8 cellular contexts compared by ENCODE assay signal in genomic region chr12:64404470-64405446, GRCh38. TPM values are rescaled to one million over a fixed set of nuclear protein-coding genes. Genes with fewer than 3 reads are reported as not detected.
DNase-seq lines count a peak whose midpoint lies in the region; ATAC-seq and TF ChIP-seq lines count a peak whose summit lies in the region.

No MANE protein-coding gene starts in this region.

- peaks cover 39% of the 10 kb centered on the region for H3K79me2 ChIP-seq in OCI-LY1 (ENCODE audit: insufficient read depth, low read length)

- H3K27me3 ChIP-seq in BE2C (no peaks in the 10 kb centered on the region), OCI-LY1 (ENCODE audit: insufficient read depth, low read length) (no peaks in the 10 kb centered on the region)

- H3K9me3 ChIP-seq in BE2C (no peaks in the 10 kb centered on the region), OCI-LY1 (ENCODE audit: low read length) (no peaks in the 10 kb centered on the region)

- H3F3A ChIP-seq in OCI-LY1 (ENCODE audit: insufficient read depth, low read length): no peaks in the 10 kb centered on the region

- TF ChIP-seq CTCF in BE2C (IDR thresholded peaks at IDR 0.05; ENCODE audit: low read depth, low read length) (no peak), OCI-LY1 (IDR thresholded peaks at IDR 0.05; ENCODE audit: low read length) (no peak)

- 0 out of 2 replicates have a peak, but pooled peaks cover 4% of the 10 kb centered on the region for H3K4me1 ChIP-seq in BE2C
- peaks cover 20% of the 10 kb centered on the region for H3K4me1 ChIP-seq in OCI-LY1 (ENCODE audit: insufficient read depth, low read length, severe bottlenecking)

- no peaks in the 10 kb centered on the region for H4K20me1 ChIP-seq in OCI-LY1 (ENCODE audit: insufficient read depth, low read length)

- peak overlapping the region; percentile 80 for H3K27ac ChIP-seq in OCI-LY1 (ENCODE audit: low read depth, low read length, poor library complexity, severe bottlenecking)

- H3K9me2 ChIP-seq in OCI-LY1 (ENCODE audit: low read depth, low read length): no peaks in the 10 kb centered on the region

- H3K36me3 ChIP-seq in BE2C: peaks cover 11% of the 10 kb centered on the region
- peaks cover 7% of the 10 kb centered on the region; the same call in 1 of the 2 replicates for H3K36me3 ChIP-seq in OCI-LY1 (ENCODE audit: insufficient read depth, low read length)

- H3K4me2 ChIP-seq in OCI-LY1 (ENCODE audit: low read length): peak overlapping the region; percentile 76

- no peaks in the 10 kb centered on the region for H3K27me3 Mint-ChIP-seq in activated T-cell treated with anti-CD3 and anti-CD28 coated beads, Interleukin-2, amount 50 U/mL, for 24 hours
- peaks cover 0 to 8% of the 10 kb centered on the region in 2 donors for H3K27me3 Mint-ChIP-seq in stimulated activated naive B cell treated with anti-CD40 and anti-IgM and Interleukin-4, amounts not matched to agents 10 μg/mL and 1 μg/mL and 100 μg/mL, for 72 hours

- peak overlapping the region; percentile 96 for H3K9ac ChIP-seq in OCI-LY1 (ENCODE audit: low read length)

- H3K36me3 Mint-ChIP-seq in activated T-cell treated with anti-CD3 and anti-CD28 coated beads, Interleukin-2, amount 50 U/mL, for 24 hours (ENCODE audit: low read depth): peaks cover 46% of the 10 kb centered on the region
- H3K36me3 Mint-ChIP-seq in stimulated activated naive B cell treated with anti-CD40 and anti-IgM and Interleukin-4, amounts not matched to agents 10 μg/mL and 1 μg/mL and 100 μg/mL, for 72 hours: peaks cover 4% of the 10 kb centered on the region in 2 donors

- H3K9me3 Mint-ChIP-seq in activated T-cell treated with anti-CD3 and anti-CD28 coated beads, Interleukin-2, amount 50 U/mL, for 24 hours: no peaks in the 10 kb centered on the region
- no peaks in the 10 kb centered on the region for H3K9me3 Mint-ChIP-seq in stimulated activated naive B cell treated with anti-CD40 and anti-IgM and Interleukin-4, amounts not matched to agents 10 μg/mL and 1 μg/mL and 100 μg/mL, for 72 hours

- H3K4me1 Mint-ChIP-seq in activated T-cell treated with anti-CD3 and anti-CD28 coated beads, Interleukin-2, amount 50 U/mL, for 24 hours (ENCODE audit: low read depth): peaks cover 52% of the 10 kb centered on the region
- H3K4me1 Mint-ChIP-seq in stimulated activated naive B cell treated with anti-CD40 and anti-IgM and Interleukin-4, amounts not matched to agents 10 μg/mL and 1 μg/mL and 100 μg/mL, for 72 hours: peaks cover 8 to 26% of the 10 kb centered on the region in 2 donors

- H3K27ac Mint-ChIP-seq in activated T-cell treated with anti-CD3 and anti-CD28 coated beads, Interleukin-2, amount 50 U/mL, for 24 hours: peak overlapping the region; percentile 99
- H3K27ac Mint-ChIP-seq in stimulated activated naive B cell treated with anti-CD40 and anti-IgM and Interleukin-4, amounts not matched to agents 10 μg/mL and 1 μg/mL and 100 μg/mL, for 72 hours: peak overlapping the region; percentile 100

- peak overlapping the region; percentile 97 for H3K4me3 Mint-ChIP-seq in activated T-cell treated with anti-CD3 and anti-CD28 coated beads, Interleukin-2, amount 50 U/mL, for 24 hours
- H3K4me3 Mint-ChIP-seq in stimulated activated naive B cell treated with anti-CD40 and anti-IgM and Interleukin-4, amounts not matched to agents 10 μg/mL and 1 μg/mL and 100 μg/mL, for 72 hours: peak overlapping the region; percentile 99 to 100

- H3K4me3 ChIP-seq in BE2C (ENCODE audit: low read depth, low read length) (peak overlapping the region; percentile 97), OCI-LY1 (ENCODE audit: low read depth, low read length, poor library complexity, severe bottlenecking) (peak overlapping the region; percentile 78)

- H2AFZ ChIP-seq in OCI-LY1 (ENCODE audit: low read length): no peak overlapping the region

- peak; percentile 81 for DNase-seq in BE2C
- DNase-seq in activated T-cell treated with anti-CD3 and anti-CD28 coated beads, Interleukin-2, amount 50 U/mL, for 24 hours: peak; percentile 83
- peak; percentile 77 for DNase-seq in myocyte (ENCODE audit: low read depth)
- DNase-seq in stimulated activated naive B cell treated with anti-CD40 and anti-IgM and Interleukin-4, amounts not matched to agents 10 μg/mL and 1 μg/mL and 100 μg/mL, for 72 hours: peak; percentile 33

- peak; percentile 28 for ATAC-seq in GM18867 (IDR thresholded peaks at IDR 0.05; ENCODE audit: unreplicated experiment)
- peak; percentile 52 for ATAC-seq in HG03135 (IDR thresholded peaks at IDR 0.05; ENCODE audit: unreplicated experiment)
- ATAC-seq in esophagus mucosa: peak; percentile 62
- ATAC-seq in stimulated activated naive B cell treated with anti-CD40 and anti-IgM and Interleukin-4, amounts not matched to agents 10 μg/mL and 1 μg/mL and 100 μg/mL, for 72 hours (replicated peaks): peak; percentile 30 to 68

RNA-seq across cellular contexts. Expression of gene XPOT, which starts 0.6 kb away (rescaled TPM):
- 102 TPM for polyA plus RNA-seq in BE2C (2012; ENCODE audit: insufficient read depth, insufficient read length, low read depth)
- total RNA-seq in esophagus mucosa: 63.3 TPM
- 63.6 and 73.4 TPM in 2 replicates for total RNA-seq in myocyte
- 90.9 TPM for polyA plus RNA-seq in myocyte (2012)

RNA-seq across cellular contexts. Expression of gene C12orf56, which starts 14.2 kb away (rescaled TPM):
- not detected for polyA plus RNA-seq in BE2C (2012; ENCODE audit: insufficient read depth, insufficient read length, low read depth)
- total RNA-seq in esophagus mucosa (3.3 TPM), myocyte (not detected in 2 replicates)
- 0.01 TPM for polyA plus RNA-seq in myocyte (2012)

RNA-seq across cellular contexts. Expression of gene TBK1, which starts 47.2 kb away (rescaled TPM):
- polyA plus RNA-seq in BE2C (2012; ENCODE audit: insufficient read depth, insufficient read length, low read depth): 14.4 TPM
- total RNA-seq in esophagus mucosa: 12.1 TPM
- total RNA-seq in myocyte: 40.1 and 40.7 TPM in 2 replicates
- polyA plus RNA-seq in myocyte (2012): 9.2 TPM

Comparison
In these comparisons a context has a peak if more than half of its experiments do, and no peak if none do; other contexts are left out.
1. Peak in every context shown above with its lines: DNase-seq, ATAC-seq, H3K4me3 ChIP-seq and H3K27ac ChIP-seq.
2. DNase-seq: peak in every context shown above with its lines; median percentile 83 in activated T-cell treated with anti-CD3 and anti-CD28 coated beads, Interleukin-2, amount 50 U/mL, for 24 hours; 81 in BE2C; 77 in myocyte; 33 in stimulated activated naive B cell treated with anti-CD40 and anti-IgM and Interleukin-4, amounts not matched to agents 10 μg/mL and 1 μg/mL and 100 μg/mL, for 72 hours.